15 cellular contexts compared by ENCODE assay signal in genomic region chr13:25686831-25687495, GRCh38.
DNase-seq lines count a peak whose midpoint lies in the region; ATAC-seq and TF ChIP-seq lines count a peak whose summit lies in the region.
"Had no signal": no experiment of that assay in that cellular context is flagged by ENCODE, and none has a peak within 500 bp of the region (broad histone marks: within the 10 kb centered on the region; RNA-seq: fewer than 3 reads in every experiment).

No MANE protein-coding gene starts in this region.

- ATAC-seq in Right ventricle myocardium superior (ENCODE audit: poor library complexity) (peak; percentile 41), right cardiac atrium (no peak)
- ATAC-seq: left lobe of liver had no signal

- TF ChIP-seq CTCF in esophagus muscularis mucosa (IDR thresholded peaks at IDR 0.05) = no peak
- no peak for TF ChIP-seq CTCF in type B pancreatic cell (conservative IDR thresholded peaks at IDR 0.05)
- TF ChIP-seq CTCF in sigmoid colon (IDR thresholded peaks at IDR 0.05) = no peak

- DNase-seq in Right ventricle myocardium superior = no peak
- DNase-seq in right cardiac atrium = no peak
- peak; percentile 66 for DNase-seq in NCI-H345 treated with DMSO at 0.1 percent for 48 hours (lab: John Stamatoyannopoulos, UW; ENCODE audit: unreplicated experiment)
- peak; percentile 74 for DNase-seq in esophagus muscularis mucosa (ENCODE audit: extremely low spot score)
- no peak for DNase-seq in type B pancreatic cell (ENCODE audit: extremely low spot score, unreplicated experiment)
- no peak for DNase-seq in globus pallidus (ENCODE audit: low spot score)
- no peak for DNase-seq in MV-4-11 (lab: John Stamatoyannopoulos, UW)
- DNase-seq in sigmoid colon = no peak
- DNase-seq: activated T-cell treated with anti-CD3 and anti-CD28 coated beads for 4 hours; effector CD8-positive, alpha-beta T cell; KG1 had no signal

- TF ChIP-seq POLR2A in esophagus muscularis mucosa (IDR thresholded peaks at IDR 0.05; ENCODE audit: low read depth) = no peak
- TF ChIP-seq POLR2A in sigmoid colon (IDR thresholded peaks at IDR 0.05) = no peak

- H3K27me3 ChIP-seq in right cardiac atrium (ENCODE audit: control insufficient read depth, insufficient read depth) (no peaks in the 10 kb centered on the region), esophagus muscularis mucosa (no peaks in the 10 kb centered on the region), sigmoid colon (no peaks in the 10 kb centered on the region)
- H3K27me3 ChIP-seq: cardiac muscle cell had no signal

- H3K4me3 Mint-ChIP-seq in type B pancreatic cell = no peak overlapping the region
- H3K4me3 Mint-ChIP-seq: activated naive CD8-positive, alpha-beta T cell had no signal

- H3K27me3 Mint-ChIP-seq in type B pancreatic cell = no peaks in the 10 kb centered on the region
- H3K27me3 Mint-ChIP-seq: activated naive CD8-positive, alpha-beta T cell had no signal

- H3K4me3 ChIP-seq in right cardiac atrium (ENCODE audit: low read length) (no peak overlapping the region), esophagus muscularis mucosa (no peak overlapping the region), sigmoid colon (no peak overlapping the region)
- H3K4me3 ChIP-seq: cardiac muscle cell had no signal

- TF ChIP-seq EP300 in esophagus muscularis mucosa (IDR thresholded peaks at IDR 0.05) (no peak), sigmoid colon (IDR thresholded peaks at IDR 0.05) (no peak)

- peak overlapping the region; percentile 7 for H3K27ac Mint-ChIP-seq in type B pancreatic cell
- H3K27ac Mint-ChIP-seq: activated naive CD8-positive, alpha-beta T cell had no signal

- H3K9me3 Mint-ChIP-seq in type B pancreatic cell = no peaks in the 10 kb centered on the region

- no peaks in the 10 kb centered on the region for H3K36me3 Mint-ChIP-seq in type B pancreatic cell
- H3K36me3 Mint-ChIP-seq: activated naive CD8-positive, alpha-beta T cell had no signal

- H3K9me3 ChIP-seq in right cardiac atrium (ENCODE audit: control insufficient read depth, low read length) (no peaks in the 10 kb centered on the region), esophagus muscularis mucosa (no peaks in the 10 kb centered on the region), sigmoid colon (no peaks in the 10 kb centered on the region)

- 90% methylated on average over 9 of the region's 9 CpGs for WGBS in right cardiac atrium
- WGBS in esophagus muscularis mucosa = 89% methylated on average over 8 of the region's 9 CpGs
- 78 to 86% methylated on average over 9 of the region's 9 CpGs for WGBS in sigmoid colon, 2 donors

- H3K36me3 ChIP-seq in esophagus muscularis mucosa = no peaks in the 10 kb centered on the region
- H3K36me3 ChIP-seq in sigmoid colon = no peaks in the 10 kb centered on the region
- H3K36me3 ChIP-seq: cardiac muscle cell had no signal

- peaks cover 49% of the 10 kb centered on the region for H3K4me1 Mint-ChIP-seq in type B pancreatic cell (ENCODE audit: unreplicated experiment)

- peaks cover 3% of the 10 kb centered on the region for H3K4me1 ChIP-seq in right cardiac atrium (ENCODE audit: control insufficient read depth, insufficient read depth, low read length)
- peaks cover 0 to 7% (median 6%) of the 10 kb centered on the region in 4 donors for H3K4me1 ChIP-seq in esophagus muscularis mucosa
- peaks cover 0 to 8% (median 0%) of the 10 kb centered on the region in 4 donors for H3K4me1 ChIP-seq in sigmoid colon

- intact Hi-C loops in Right ventricle myocardium superior (cut with DNase I) = no loop called here
- intact Hi-C loops in right cardiac atrium (cut with DNase I) = no loop called here
- intact Hi-C loops in esophagus muscularis mucosa (cut with DNase I) = no loop called here
- intact Hi-C loops in sigmoid colon (cut with DNase I) = no loop called here

- H3K27ac ChIP-seq in right cardiac atrium (ENCODE audit: low read length) = no peak overlapping the region
- H3K27ac ChIP-seq in esophagus muscularis mucosa (replicated peaks in 1 of 4) = no peak overlapping the region
- H3K27ac ChIP-seq in sigmoid colon = no peak overlapping the region
- H3K27ac ChIP-seq: cardiac muscle cell, HL-60 had no signal

Comparison
In these comparisons a context has a peak if more than half of its experiments do, and no peak if none do; other contexts are left out.
1. DNase-seq: peak in NCI-H345 treated with DMSO at 0.1 percent for 48 hours (single experiment) and esophagus muscularis mucosa (single experiment); none in Right ventricle myocardium superior (single experiment), right cardiac atrium (0 of 3), type B pancreatic cell (single experiment), globus pallidus (single experiment), MV-4-11 (single experiment) and sigmoid colon (single experiment).